In the genomic region with DNA sequence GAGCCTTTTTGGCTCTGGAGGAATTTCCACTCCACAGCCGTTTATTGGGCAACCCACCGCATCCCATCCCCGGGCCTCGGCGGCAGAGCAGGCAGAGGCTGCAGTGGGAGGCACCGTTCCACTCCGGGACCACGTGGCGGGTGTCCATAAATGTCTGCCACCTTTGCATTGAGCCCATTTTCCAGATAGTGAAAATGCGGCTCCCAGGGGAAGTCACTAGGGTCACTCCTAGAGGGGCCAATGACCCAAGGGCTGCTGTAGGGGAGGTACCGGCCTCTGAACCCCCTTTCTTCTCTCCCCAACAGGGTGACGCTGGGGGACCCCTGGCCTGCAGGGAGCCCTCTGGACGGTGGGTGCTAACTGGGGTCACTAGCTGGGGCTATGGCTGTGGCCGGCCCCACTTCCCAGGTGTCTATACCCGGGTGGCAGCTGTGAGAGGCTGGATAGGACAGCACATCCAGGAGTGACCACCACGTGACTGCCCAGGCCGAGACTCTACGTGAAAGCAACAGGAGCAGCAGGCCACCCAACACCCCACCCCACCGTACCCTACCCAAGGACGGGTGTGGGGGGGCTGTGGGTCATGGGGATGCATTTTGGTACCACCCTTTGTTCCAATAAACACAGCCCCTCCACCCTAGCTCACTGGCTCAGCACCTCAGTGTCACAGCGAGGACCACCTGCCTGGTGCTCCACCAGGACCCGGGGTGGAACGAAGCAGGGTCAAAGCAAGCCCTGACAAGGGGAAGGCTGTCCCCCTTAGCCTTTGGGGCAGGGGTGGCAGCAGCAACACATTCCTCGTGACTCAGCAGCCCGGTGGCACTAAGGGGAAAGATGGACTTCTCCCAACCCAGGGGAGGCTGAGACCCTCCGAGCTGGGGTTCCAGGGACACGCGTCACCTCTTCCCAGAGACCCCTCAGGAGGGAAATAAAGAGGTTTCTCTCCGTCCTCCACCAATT, we compare ENCODE assay signal across 9 cellular contexts. TPM values are rescaled to one million over a fixed set of nuclear protein-coding genes. Genes with fewer than 3 reads are reported as not detected.
DNase-seq lines count a peak whose midpoint lies in the region; ATAC-seq, FAIRE-seq and TF ChIP-seq lines count a peak whose summit lies in the region.
"Had no signal": no experiment of that assay in that cellular context is flagged by ENCODE, and none has a peak within 500 bp of the region (broad histone marks: within the 10 kb centered on the region; RNA-seq: fewer than 3 reads in every experiment).

No MANE protein-coding gene starts in this region.

- peaks cover 38% of the 10 kb centered on the region for H3K36me3 ChIP-seq in HAP-1 (replicated peaks)

- peak overlapping the region; percentile 83 for H3K4me3 ChIP-seq in HAP-1
- peak overlapping the region; percentile 96 for H3K4me3 ChIP-seq in skeletal muscle cell (ENCODE audit: low read depth, low read length)

- peaks cover 2% of the 10 kb centered on the region for H3K36me3 Mint-ChIP-seq in T-helper 17 cell (ENCODE audit: low read depth)
- no peaks in the 10 kb centered on the region for H3K36me3 Mint-ChIP-seq in glutamatergic neuron (ENCODE audit: unreplicated experiment)

- peaks cover 6% of the 10 kb centered on the region for H3K9me3 Mint-ChIP-seq in glutamatergic neuron (ENCODE audit: unreplicated experiment)

- no peaks in the 10 kb centered on the region for H3K27me3 ChIP-seq in HAP-1 (ENCODE audit: low read depth)
- H3K27me3 ChIP-seq: testis had no signal

- peaks cover 6% of the 10 kb centered on the region for H3K4me1 ChIP-seq in HAP-1

- TF ChIP-seq CTCF in glutamatergic neuron (IDR thresholded peaks at IDR 0.05; ENCODE audit: partially characterized antibody, unreplicated experiment), result no peak

- H3K27me3 Mint-ChIP-seq in T-helper 17 cell (no peaks in the 10 kb centered on the region), glutamatergic neuron (ENCODE audit: unreplicated experiment) (peaks cover 6% of the 10 kb centered on the region)

- H3K4me3 Mint-ChIP-seq in T-helper 17 cell (peak overlapping the region; percentile 98), glutamatergic neuron (ENCODE audit: unreplicated experiment) (peak overlapping the region; percentile 94)

- no peak for DNase-seq in HAP-1 (ENCODE audit: low spot score in 2 of 2)
- no peak for DNase-seq in T-helper 17 cell
- peak; percentile 24 for DNase-seq in glutamatergic neuron
- DNase-seq in skeletal muscle cell (ENCODE audit: low read depth), result no peak
- no peak for DNase-seq in NCI-H446 (lab: John Stamatoyannopoulos, UW)
- DNase-seq in HTR-8/SVneo (ENCODE audit: insufficient read length, low spot score), result no peak

- H3K4me1 Mint-ChIP-seq in T-helper 17 cell, result peaks cover 8% of the 10 kb centered on the region
- peaks cover 13% of the 10 kb centered on the region for H3K4me1 Mint-ChIP-seq in glutamatergic neuron (ENCODE audit: low read depth, unreplicated experiment)

- in situ Hi-C loops in HAP-1 (cut with MboI; ENCODE audit: low sequenced_read_pairs), result no loop called here

- peak overlapping the region; percentile 53 for H3K27ac Mint-ChIP-seq in T-helper 17 cell
- H3K27ac Mint-ChIP-seq in glutamatergic neuron (ENCODE audit: unreplicated experiment), result peak overlapping the region; percentile 88

- no peak for FAIRE-seq in HTR-8/SVneo (lab: Jason Lieb, UNC)

- H3K9me3 ChIP-seq in HAP-1, result no peaks in the 10 kb centered on the region
- H3K9me3 ChIP-seq in T-helper 17 cell (ENCODE audit: control insufficient read depth, low read length, poor library complexity, severe bottlenecking), result no peaks in the 10 kb centered on the region
- H3K9me3 ChIP-seq: testis had no signal

- ATAC-seq in T-helper 17 cell (no peak), GM19452 (IDR thresholded peaks at IDR 0.05; ENCODE audit: unreplicated experiment) (no peak), HG02610 (IDR thresholded peaks at IDR 0.05; ENCODE audit: unreplicated experiment) (no peak)

RNA-seq across cellular contexts. Expression of a gene that starts 1.5 kb away (rescaled TPM):
- total RNA-seq in T-helper 17 cell (10 to 100 TPM; 22.3 to 27.8 TPM), glutamatergic neuron (ENCODE audit: unreplicated experiment) (91.5 TPM)

RNA-seq across cellular contexts. Expression of a gene that starts 30.9 kb away (rescaled TPM):
- 10 to 100 TPM; 13.1 to 16.0 TPM for total RNA-seq in T-helper 17 cell
- total RNA-seq in glutamatergic neuron (ENCODE audit: unreplicated experiment), result 45.8 TPM

RNA-seq across cellular contexts. Expression of a gene that starts 50.0 kb away (rescaled TPM):
- 100 to 1,000 TPM; 120 to 135 TPM for total RNA-seq in T-helper 17 cell
- 3.8 TPM for total RNA-seq in glutamatergic neuron (ENCODE audit: unreplicated experiment)

Comparison
In these comparisons a context has a peak if more than half of its experiments do, and no peak if none do; other contexts are left out.
1. RNA of a gene that starts 50.0 kb away (total RNA-seq): 120 to 135 TPM in T-helper 17 cell; 3.8 TPM in glutamatergic neuron (single experiment); every median in the first group is over 10 times any median in the second.